Comparison of ENCODE assay signal across 10 cellular contexts in the genomic region with DNA sequence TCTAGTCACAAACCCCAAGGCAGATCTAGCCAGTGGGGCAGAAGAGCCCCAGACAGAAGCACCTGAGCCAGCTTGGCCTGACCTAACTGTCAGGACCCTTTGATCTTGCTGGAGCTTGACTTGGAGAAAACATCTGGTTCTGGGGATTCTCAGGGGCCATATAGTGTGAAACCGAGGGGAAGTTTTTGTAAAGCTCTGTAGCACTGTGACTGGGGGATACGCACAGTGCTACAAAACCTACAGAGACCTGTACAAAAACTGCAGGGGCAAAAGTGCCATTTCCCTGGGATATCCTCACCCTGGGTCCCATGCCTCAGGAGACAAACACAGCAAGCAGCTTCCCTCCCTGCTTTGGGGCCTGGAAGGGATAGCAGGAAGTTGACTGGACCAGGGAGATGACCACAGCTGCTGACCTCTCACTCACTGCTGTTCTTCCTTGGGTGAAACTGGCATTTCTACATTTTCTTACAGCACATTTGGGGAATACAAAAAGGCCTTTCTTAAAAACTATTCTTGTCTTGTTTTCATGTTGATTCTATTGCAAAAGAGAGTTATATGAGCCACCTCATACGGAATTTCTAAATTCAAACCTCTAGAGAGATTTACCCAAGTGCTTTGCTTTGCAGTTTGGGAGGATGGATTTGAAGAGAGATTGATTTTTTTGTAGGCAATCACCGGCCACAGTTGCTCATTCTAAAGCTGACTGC.
DNase-seq lines count a peak whose midpoint lies in the region; ATAC-seq and TF ChIP-seq lines count a peak whose summit lies in the region.
"Had no signal": no experiment of that assay in that cellular context is flagged by ENCODE, and none has a peak within 500 bp of the region (broad histone marks: within the 10 kb centered on the region; RNA-seq: fewer than 3 reads in every experiment).

No MANE protein-coding gene starts in this region.

- ATAC-seq in GM21529 (IDR thresholded peaks at IDR 0.05; ENCODE audit: unreplicated experiment) (peak; percentile 48), HG03558 (IDR thresholded peaks at IDR 0.05; ENCODE audit: extremely low read depth, unreplicated experiment) (peak; percentile 23), memory B cell (ENCODE audit: low read depth) (peak; percentile 30), HG03520 (IDR thresholded peaks at IDR 0.05; ENCODE audit: unreplicated experiment) (no peak)

- H3K9me3 Mint-ChIP-seq in memory B cell = no peaks in the 10 kb centered on the region

- H3K27me3 ChIP-seq in H7 (ENCODE audit: control insufficient read depth, insufficient read depth, low read length) (no peaks in the 10 kb centered on the region), HAP-1 (ENCODE audit: low read depth) (peaks cover 2% of the 10 kb centered on the region; the same call in 1 of the 2 replicates)

- H3K4me3 ChIP-seq in GM12865 (ENCODE audit: low read depth, low read length) (peak overlapping the region; percentile 29), H7 (ENCODE audit: insufficient read depth, low read depth, low read length) (no peak overlapping the region), HAP-1 (no peak overlapping the region)

- H3K9me3 ChIP-seq in HAP-1 = no peaks in the 10 kb centered on the region

- H3K27ac Mint-ChIP-seq in memory B cell = peak overlapping the region; percentile 79

- H3K36me3 ChIP-seq in H7 (replicated peaks; ENCODE audit: control insufficient read depth, insufficient read depth, low read length) (no peaks in the 10 kb centered on the region), HAP-1 (replicated peaks) (no peaks in the 10 kb centered on the region)
- H3K36me3 ChIP-seq: WERI-Rb-1 had no signal

- peaks cover 12% of the 10 kb centered on the region for H3K27me3 Mint-ChIP-seq in memory B cell

- peaks cover 6% of the 10 kb centered on the region for H3K36me3 Mint-ChIP-seq in memory B cell

- no peaks in the 10 kb centered on the region for H3K4me1 ChIP-seq in HAP-1

- no peak for TF ChIP-seq CTCF in GM12865 (IDR thresholded peaks at IDR 0.05; ENCODE audit: insufficient read depth, low read depth, low read length, missing control alignments)

- in situ Hi-C loops in HAP-1 (cut with MboI; ENCODE audit: low sequenced_read_pairs) = no loop called here

- H3K4me3 Mint-ChIP-seq in memory B cell = no peak overlapping the region

- peaks cover 14% of the 10 kb centered on the region for H3K4me1 Mint-ChIP-seq in memory B cell

- DNase-seq in GM12865 (ENCODE audit: low read depth) (peak; percentile 72), memory B cell (ENCODE audit: low spot score in 2 of 2) (no peak), H7 (no peak), HAP-1 (ENCODE audit: low spot score in 2 of 2) (no peak)
- no peak for DNase-seq in activated effector memory CD4-positive, alpha-beta T cell treated with Interleukin-2 at 50 U/mL for 16 hours
- DNase-seq: NCI-H1048, WERI-Rb-1 had no signal
